ENCODE assay signal across 8 cellular contexts in the genomic region with DNA sequence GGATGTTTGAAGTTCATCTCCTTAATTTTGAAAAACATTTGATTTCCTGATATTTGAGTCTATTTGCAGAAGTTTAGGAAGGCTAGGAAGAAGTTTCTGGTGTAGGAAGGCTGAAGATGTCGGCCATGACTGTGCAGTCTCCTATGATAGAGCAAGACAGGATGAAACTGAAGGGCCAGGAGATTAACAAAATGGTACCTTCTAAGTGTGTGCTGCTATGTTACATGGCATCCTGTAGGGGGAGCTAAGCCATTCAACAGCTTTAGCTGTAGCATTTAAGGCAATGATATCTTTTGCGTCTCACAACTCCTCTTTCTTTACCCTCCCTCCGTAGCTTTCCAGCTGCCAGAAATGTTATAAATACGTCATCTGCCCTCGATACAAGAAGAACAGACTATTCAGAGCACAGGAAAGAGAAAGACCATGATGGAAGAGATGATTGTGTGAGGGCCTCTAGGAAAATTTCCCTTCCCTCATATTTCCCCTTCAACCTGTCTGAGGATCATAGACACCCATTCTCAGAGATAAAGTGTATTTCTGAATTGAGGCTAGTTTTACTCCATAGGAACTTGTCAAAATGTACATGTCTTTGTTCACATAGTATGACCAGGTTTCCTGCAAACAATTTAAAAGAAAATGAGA.
DNase-seq lines count a peak whose midpoint lies in the region; ATAC-seq, FAIRE-seq and TF ChIP-seq lines count a peak whose summit lies in the region.

No MANE protein-coding gene starts in this region.

- in situ Hi-C loops in astrocyte of the cerebellum (cut with HindIII; ENCODE audit: low sequenced_read_pairs): loop anchor here (25.0 kb wide), 1 partner anchor 475 kb away; a partner anchor contains a TSS

- peak; percentile 64 for TF ChIP-seq CTCF in AG04450 (IDR thresholded peaks at IDR 0.05; ENCODE audit: low read depth, low read length)
- TF ChIP-seq CTCF in astrocyte of the cerebellum (IDR thresholded peaks at IDR 0.05; ENCODE audit: low read depth, low read length, missing control alignments): peak; percentile 43

- H3K27ac Mint-ChIP-seq in activated naive CD8-positive, alpha-beta T cell treated with anti-CD3 and anti-CD28 coated beads for 36 hours: no peak overlapping the region

- peak; percentile 78 for FAIRE-seq in GM18507 (lab: Jason Lieb, UNC)

- CTCF ChIA-PET in AG04450 (lab: Charles Lee): interaction anchor here (0.8 to 2.0 kb wide), 5 partner anchors 16 to 746 kb away, joined by 3 to 10 read pairs (median 3); no protein-coding TSS in a partner anchor

- H3K4me3 Mint-ChIP-seq in activated naive CD8-positive, alpha-beta T cell treated with anti-CD3 and anti-CD28 coated beads for 36 hours: no peak overlapping the region

- H3K27ac ChIP-seq in AG04450 (ENCODE audit: low read depth, low read length): no peak overlapping the region

- H3K4me1 Mint-ChIP-seq in activated naive CD8-positive, alpha-beta T cell treated with anti-CD3 and anti-CD28 coated beads for 36 hours: no peaks in the 10 kb centered on the region

- ATAC-seq in left colon: peak; percentile 81
- ATAC-seq in HG03097 (IDR thresholded peaks at IDR 0.05; ENCODE audit: low FRiP score, unreplicated experiment): no peak

- intact Hi-C loops in left colon (cut with DNase I, micrococcal nuclease): no loop called here

- POLR2A ChIA-PET in AG04450 (lab: Yijun Ruan, JAX): no interaction called here

- no peaks in the 10 kb centered on the region for H3K9me3 Mint-ChIP-seq in activated naive CD8-positive, alpha-beta T cell treated with anti-CD3 and anti-CD28 coated beads for 36 hours

- H3K4me3 ChIP-seq in AG04450 (ENCODE audit: low read depth, low read length) (no peak overlapping the region), astrocyte of the cerebellum (ENCODE audit: low read depth, low read length) (no peak overlapping the region)

- H3K9me3 ChIP-seq in AG04450 (ENCODE audit: control insufficient read depth, insufficient read depth, low read length): no peaks in the 10 kb centered on the region

- no peaks in the 10 kb centered on the region for H3K36me3 Mint-ChIP-seq in activated naive CD8-positive, alpha-beta T cell treated with anti-CD3 and anti-CD28 coated beads for 36 hours

- no peaks in the 10 kb centered on the region for H3K27me3 ChIP-seq in AG04450 (ENCODE audit: control insufficient read depth, insufficient read depth, low read length)

- H3K27me3 Mint-ChIP-seq in activated naive CD8-positive, alpha-beta T cell treated with anti-CD3 and anti-CD28 coated beads for 36 hours: peaks cover 5% of the 10 kb centered on the region

- DNase-seq in AG04450 (ENCODE audit: low read depth, low spot score) (no peak), GM18507 (ENCODE audit: extremely low spot score, insufficient read length, low read depth) (no peak), NCI-H2029 treated with DMSO at 0.1 percent for 48 hours (lab: John Stamatoyannopoulos, UW) (peak; percentile 13), astrocyte of the cerebellum (ENCODE audit: low read depth) (no peak), left colon (no peak), ecto neural progenitor cell (ENCODE audit: low spot score) (no peak)
- no peak for DNase-seq in activated naive CD8-positive, alpha-beta T cell treated with anti-CD3 and anti-CD28 coated beads for 36 hours
